Comparison of ENCODE assay signal across 8 cellular contexts in genomic region chr4:81471361-81472248, GRCh38. TPM values are rescaled to one million over a fixed set of nuclear protein-coding genes. Genes with fewer than 3 reads are reported as not detected.
DNase-seq lines count a peak whose midpoint lies in the region; ATAC-seq and TF ChIP-seq lines count a peak whose summit lies in the region.

Gene RASGEF1B (minus strand): TSS chr4:81471907. CDS start chr4:81459508, 12,399 bp downstream.

- in situ Hi-C loops in mammary epithelial cell (cut with MboI; ENCODE audit: low sequenced_read_pairs in 2 of 2): loop anchor here (5.0 to 10.0 kb wide), 3 partner anchors 363 to 731 kb away; no protein-coding TSS in a partner anchor

- H3K4me1 Mint-ChIP-seq in WTC11: peaks cover 39% of the 10 kb centered on the region

- POLR2A ChIA-PET in WTC11 (lab: Charles Lee): interaction anchor here (0.5 kb wide), 1 partner anchor 45 kb away, joined by 4 read pairs; no protein-coding TSS in a partner anchor

- peak within 1 kb of the TSS; percentile 76 for H3K27ac Mint-ChIP-seq in WTC11

- H3K9me3 ChIP-seq in mammary epithelial cell (replicated peaks; ENCODE audit: insufficient read depth, low read length) (no peaks in the 10 kb centered on the region), smooth muscle cell (replicated peaks; ENCODE audit: low read depth) (no peaks in the 10 kb centered on the region)

- no peaks in the 10 kb centered on the region for H3K36me3 Mint-ChIP-seq in WTC11

- H3K4me2 ChIP-seq in mammary epithelial cell (ENCODE audit: insufficient read depth, low read depth, low read length) (peak within 1 kb of the TSS; percentile 96), smooth muscle cell (peak within 1 kb of the TSS; percentile 98)

- intact Hi-C loops in mammary epithelial cell (cut with micrococcal nuclease): loop anchor here (1.0 to 5.0 kb wide), 4 partner anchors 161 to 373 kb away; no protein-coding TSS in a partner anchor

- H3F3A ChIP-seq in smooth muscle cell (ENCODE audit: low read depth): no peaks in the 10 kb centered on the region

- no TSS peak for BruUV-seq in mammary epithelial cell (replicated peaks; lab: Mats Ljungman, UMichigan)

- TF ChIP-seq CTCF in WTC11 (IDR thresholded peaks at IDR 0.05) (no peak), mammary epithelial cell (conservative IDR thresholded peaks at IDR 0.05 in 1 of 2, IDR thresholded peaks at IDR 0.05 in 1 of 2; ENCODE audit: extremely low read depth in 1 of 2, insufficient read depth in 1 of 2, low read depth in 1 of 2, low read length in 2 of 2) (peak in 1 of 2 donors; percentile 1), smooth muscle cell (IDR thresholded peaks at IDR 0.05; ENCODE audit: borderline replicate concordance, insufficient read depth, poor library complexity, severe bottlenecking) (no peak)

- H3K36me3 ChIP-seq in mammary epithelial cell (ENCODE audit: insufficient read depth, low read length) (no peaks in the 10 kb centered on the region), smooth muscle cell (ENCODE audit: low read depth) (no peaks in the 10 kb centered on the region)

- no peaks in the 10 kb centered on the region for H3K27me3 ChIP-seq in mammary epithelial cell (ENCODE audit: insufficient read depth, low read length)
- H3K27me3 ChIP-seq in smooth muscle cell (ENCODE audit: low read depth): no peaks in the 10 kb centered on the region

- CTCF ChIA-PET in WTC11 (lab: Charles Lee) (interaction anchor here (0.8 to 2.7 kb wide), 16 partner anchors 19 to 797 kb away, joined by 3 to 14 read pairs (median 3); no protein-coding TSS in a partner anchor), mammary epithelial cell (lab: Charles Lee; ENCODE audit: low non-redundant PET) (interaction anchor here (0.7 to 1.3 kb wide), 3 partner anchors 48 to 216 kb away, joined by 4 to 7 read pairs (median 5); no protein-coding TSS in a partner anchor)

- peak within 1 kb of the TSS; percentile 30 for H3K27ac ChIP-seq in mammary epithelial cell (ENCODE audit: insufficient read depth, low read depth, low read length)
- H3K27ac ChIP-seq in smooth muscle cell (ENCODE audit: low read depth): peak within 1 kb of the TSS; percentile 86

- H3K4me3 ChIP-seq in mammary epithelial cell (replicated peaks in 1 of 3; ENCODE audit: insufficient read depth in 1 of 3, low read depth in 2 of 3, low read length in 3 of 3): peak within 1 kb of the TSS; percentile 61 to 85 (median 68)
- H3K4me3 ChIP-seq in smooth muscle cell: peak within 1 kb of the TSS; percentile 93

- H3K79me2 ChIP-seq in mammary epithelial cell (ENCODE audit: insufficient read depth, low read length) (no peaks in the 10 kb centered on the region), smooth muscle cell (ENCODE audit: low read depth) (peaks cover 9% of the 10 kb centered on the region)

- peak within 1 kb of the TSS; percentile 92 for H2AFZ ChIP-seq in mammary epithelial cell (ENCODE audit: low read depth, low read length)
- peak within 1 kb of the TSS; percentile 92 for H2AFZ ChIP-seq in smooth muscle cell (ENCODE audit: low read depth)

- no peaks in the 10 kb centered on the region for H4K20me1 ChIP-seq in mammary epithelial cell (ENCODE audit: insufficient read depth, low read length)
- H4K20me1 ChIP-seq in smooth muscle cell (ENCODE audit: low read depth): no peaks in the 10 kb centered on the region

- H3K4me1 ChIP-seq in mammary epithelial cell (ENCODE audit: insufficient read depth, low read length) (peaks cover 23% of the 10 kb centered on the region), smooth muscle cell (ENCODE audit: low read depth) (peaks cover 18% of the 10 kb centered on the region)

- peaks cover 18% of the 10 kb centered on the region for H3K27me3 Mint-ChIP-seq in WTC11 (ENCODE audit: low read depth)

- ATAC-seq in GM18870 (IDR thresholded peaks at IDR 0.05; ENCODE audit: unreplicated experiment): peak; percentile 81
- peak; percentile 92 for ATAC-seq in HG03103 (IDR thresholded peaks at IDR 0.05; ENCODE audit: low read depth, unreplicated experiment)
- peak; percentile 75 for ATAC-seq in WTC11

- WGBS in mammary epithelial cell (ENCODE audit: low coverage, missing lambda C conversion rate): 5% methylated on average over 8 of the region's 87 CpGs
- under 1% methylated on average over 67 of the region's 87 CpGs for WGBS in smooth muscle cell (ENCODE audit: low lambda C conversion rate)

- dilution Hi-C loops in mammary epithelial cell (cut with HindIII; ENCODE audit: low sequenced_read_pairs): no loop called here

- peak; percentile 53 for DNase-seq in 8988T
- DNase-seq in NCI-H2171 treated with DMSO at 0.1 percent for 48 hours (lab: John Stamatoyannopoulos, UW): peak; percentile 82
- DNase-seq in WTC11 (ENCODE audit: low spot score): peak; percentile 67
- DNase-seq in mammary epithelial cell: peak; percentile 88
- peak; percentile 80 for DNase-seq in inferior parietal cortex (ENCODE audit: extremely low spot score)
- peak; percentile 78 for DNase-seq in smooth muscle cell (lab: John Stamatoyannopoulos, UW; ENCODE audit: unreplicated experiment)

- H3K9me3 Mint-ChIP-seq in WTC11: 0 out of 2 replicates have a peak, but pooled peaks cover 3% of the 10 kb centered on the region

- H3K9ac ChIP-seq in mammary epithelial cell (ENCODE audit: insufficient read depth, low read length) (peak within 1 kb of the TSS; percentile 49), smooth muscle cell (ENCODE audit: low read depth) (peak within 1 kb of the TSS; percentile 93)

- peak within 1 kb of the TSS; percentile 78 for H3K4me3 Mint-ChIP-seq in WTC11

TF ChIP-seq in WTC11, 78 proteins besides CTCF, POLR2A, EP300 and RAD21 (continues in another document):
- TF ChIP-seq ESRRA (CRISPR knock-in tag; IDR thresholded peaks at IDR 0.05; ENCODE audit: borderline replicate concordance): 0 out of 2 replicates have a peak, but pooled peaks have one; percentile 59
- peak; percentile 82 for TF ChIP-seq FOXK1 (CRISPR knock-in tag; IDR thresholded peaks at IDR 0.05)
- TF ChIP-seq, protein P1, sequence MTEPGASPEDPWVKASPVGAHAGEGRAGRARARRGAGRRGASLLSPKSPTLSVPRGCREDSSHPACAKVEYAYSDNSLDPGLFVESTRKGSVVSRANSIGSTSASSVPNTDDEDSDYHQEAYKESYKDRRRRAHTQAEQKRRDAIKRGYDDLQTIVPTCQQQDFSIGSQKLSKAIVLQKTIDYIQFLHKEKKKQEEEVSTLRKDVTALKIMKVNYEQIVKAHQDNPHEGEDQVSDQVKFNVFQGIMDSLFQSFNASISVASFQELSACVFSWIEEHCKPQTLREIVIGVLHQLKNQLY (CRISPR knock-in tag; IDR thresholded peaks at IDR 0.05): no peak
- TF ChIP-seq NFYB (CRISPR knock-in tag; conservative IDR thresholded peaks at IDR 0.05; ENCODE audit: low read depth): peak; percentile 36; the same call in 1 of the 2 replicates
- TF ChIP-seq ARID4B (CRISPR knock-in tag; IDR thresholded peaks at IDR 0.05; ENCODE audit: borderline replicate concordance): peak; percentile 88
- TF ChIP-seq KAT7 (CRISPR knock-in tag; IDR thresholded peaks at IDR 0.05; ENCODE audit: borderline replicate concordance): 0 out of 2 replicates have a peak, but pooled peaks have one; percentile 49
- peak; percentile 60; the same call in 1 of the 2 replicates for TF ChIP-seq FOXP1 (CRISPR knock-in tag; IDR thresholded peaks at IDR 0.05; ENCODE audit: borderline replicate concordance)
- TF ChIP-seq, protein P2, sequence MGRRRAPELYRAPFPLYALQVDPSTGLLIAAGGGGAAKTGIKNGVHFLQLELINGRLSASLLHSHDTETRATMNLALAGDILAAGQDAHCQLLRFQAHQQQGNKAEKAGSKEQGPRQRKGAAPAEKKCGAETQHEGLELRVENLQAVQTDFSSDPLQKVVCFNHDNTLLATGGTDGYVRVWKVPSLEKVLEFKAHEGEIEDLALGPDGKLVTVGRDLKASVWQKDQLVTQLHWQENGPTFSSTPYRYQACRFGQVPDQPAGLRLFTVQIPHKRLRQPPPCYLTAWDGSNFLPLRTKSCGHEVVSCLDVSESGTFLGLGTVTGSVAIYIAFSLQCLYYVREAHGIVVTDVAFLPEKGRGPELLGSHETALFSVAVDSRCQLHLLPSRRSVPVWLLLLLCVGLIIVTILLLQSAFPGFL (CRISPR knock-in tag; IDR thresholded peaks at IDR 0.05; ENCODE audit: borderline replicate concordance): no peak

RNA-seq across cellular contexts. Expression of gene RASGEF1B, which starts in this region (rescaled TPM):
- total RNA-seq in WTC11 (2021) (3.8 to 6.9 TPM (median 4.0 TPM) in 3 replicates), mammary epithelial cell (10 to 100 TPM; 10.6 to 15.3 TPM), smooth muscle cell (7.5 and 13.7 TPM in 2 replicates)
- polyA plus RNA-seq in mammary epithelial cell (8.7 TPM), smooth muscle cell (1.5 and 3.0 TPM in 2 replicates)
- polyA minus RNA-seq in mammary epithelial cell: 2.0 TPM

Comparison
In these comparisons a context has a peak if more than half of its experiments do, and no peak if none do; other contexts are left out.
1. Peak in every context shown above with its lines: DNase-seq, ATAC-seq, H3K4me3 ChIP-seq and H3K27ac ChIP-seq.